In the genomic region with DNA sequence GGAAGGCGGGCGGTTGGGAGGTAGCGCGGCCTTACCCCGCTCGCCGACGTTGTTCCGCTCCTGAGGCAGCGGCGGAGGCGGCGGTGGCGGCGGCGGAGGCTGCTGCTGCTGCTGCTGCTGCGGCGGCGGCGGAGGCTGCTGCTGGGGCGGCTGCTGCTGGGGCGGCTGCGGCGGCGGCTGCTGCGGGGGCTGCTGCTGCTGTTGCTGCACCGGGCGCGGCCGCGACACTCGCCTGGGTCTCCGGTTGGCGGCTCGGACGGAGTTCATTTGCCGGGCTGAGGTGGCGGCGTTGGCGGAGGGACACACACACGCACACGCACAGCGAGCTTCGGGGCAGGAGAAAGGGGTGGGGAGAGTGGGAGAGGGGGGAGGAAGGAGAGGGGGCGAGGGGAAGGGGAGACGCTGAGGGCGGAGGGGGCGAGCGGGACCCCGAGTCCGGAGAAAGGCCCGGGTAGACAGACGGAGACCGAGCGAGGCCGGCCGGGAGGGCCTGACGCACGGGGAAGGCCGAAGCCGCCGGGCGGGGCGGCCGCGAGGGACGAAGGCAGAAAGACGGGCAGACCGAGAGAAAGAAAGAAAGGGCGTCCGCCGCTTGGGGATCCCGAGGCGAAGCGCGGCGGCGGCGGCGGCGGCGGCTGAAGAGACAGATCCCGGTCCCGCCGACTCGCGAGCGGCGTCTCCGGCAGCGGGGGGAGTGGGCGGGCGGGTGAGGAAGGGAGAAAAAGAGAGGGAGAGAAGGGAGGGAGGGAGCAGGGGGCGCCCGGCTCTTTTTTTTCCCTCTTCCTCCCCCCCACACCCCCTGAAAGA, we compare ENCODE assay signal across 8 cellular contexts. TPM values are rescaled to one million over a fixed set of nuclear protein-coding genes. Genes with fewer than 3 reads are reported as not detected.
DNase-seq lines count a peak whose midpoint lies in the region; ATAC-seq and TF ChIP-seq lines count a peak whose summit lies in the region.

No MANE protein-coding gene starts in this region.

- H3K4me3 Mint-ChIP-seq in brain: peak overlapping the region; percentile 88 to 96 (median 90)

- peaks cover 40% of the 10 kb centered on the region for H3K4me1 Mint-ChIP-seq in brain

- H3K27ac ChIP-seq in skin epidermis: peak overlapping the region; percentile 85 to 100 (median 99)

- peaks cover 16% of the 10 kb centered on the region for H3K27me3 Mint-ChIP-seq in brain

- H3K9me3 ChIP-seq in iPS-18c (ENCODE audit: control insufficient read depth, insufficient read depth, low read length): no peaks in the 10 kb centered on the region

- H3K36me3 Mint-ChIP-seq in brain: peaks cover 9% of the 10 kb centered on the region

- H3K4me3 ChIP-seq in iPS-18c (ENCODE audit: insufficient read depth, low read depth, low read length): peak overlapping the region; percentile 78
- peak overlapping the region; percentile 58 to 92 (median 87) for H3K4me3 ChIP-seq in skin epidermis

- no peaks in the 10 kb centered on the region for H3K9me3 Mint-ChIP-seq in brain

- TF ChIP-seq CTCF in brain (conservative IDR thresholded peaks at IDR 0.05): no peak

- H3K27ac Mint-ChIP-seq in brain: peak overlapping the region; percentile 98 to 99 (median 98)

- DNase-seq in COR-L47 (lab: John Stamatoyannopoulos, UW): peak; percentile 66
- peak; percentile 32 for DNase-seq in M059J (ENCODE audit: low read depth)
- peak; percentile 75 for DNase-seq in UCSD-AML1 (lab: John Stamatoyannopoulos, UW; ENCODE audit: unreplicated experiment)
- no peak for DNase-seq in middle frontal gyrus (ENCODE audit: extremely low spot score, low spot score)

- ATAC-seq in GM21515 (IDR thresholded peaks at IDR 0.05; ENCODE audit: unreplicated experiment): peak; percentile 7

RNA-seq across cellular contexts. Expression of a gene that starts 0.6 kb away (rescaled TPM):
- total RNA-seq in M059J (2014; rRNA removed; shearing (Covaris generic)): 14.9 and 28.3 TPM in 2 replicates
- 30.1 TPM for polyA plus RNA-seq in brain (ENCODE audit: insufficient read depth, low read depth, low replicate concordance)
